ENCODE assay signal across 1 cellular context in the genomic region with DNA sequence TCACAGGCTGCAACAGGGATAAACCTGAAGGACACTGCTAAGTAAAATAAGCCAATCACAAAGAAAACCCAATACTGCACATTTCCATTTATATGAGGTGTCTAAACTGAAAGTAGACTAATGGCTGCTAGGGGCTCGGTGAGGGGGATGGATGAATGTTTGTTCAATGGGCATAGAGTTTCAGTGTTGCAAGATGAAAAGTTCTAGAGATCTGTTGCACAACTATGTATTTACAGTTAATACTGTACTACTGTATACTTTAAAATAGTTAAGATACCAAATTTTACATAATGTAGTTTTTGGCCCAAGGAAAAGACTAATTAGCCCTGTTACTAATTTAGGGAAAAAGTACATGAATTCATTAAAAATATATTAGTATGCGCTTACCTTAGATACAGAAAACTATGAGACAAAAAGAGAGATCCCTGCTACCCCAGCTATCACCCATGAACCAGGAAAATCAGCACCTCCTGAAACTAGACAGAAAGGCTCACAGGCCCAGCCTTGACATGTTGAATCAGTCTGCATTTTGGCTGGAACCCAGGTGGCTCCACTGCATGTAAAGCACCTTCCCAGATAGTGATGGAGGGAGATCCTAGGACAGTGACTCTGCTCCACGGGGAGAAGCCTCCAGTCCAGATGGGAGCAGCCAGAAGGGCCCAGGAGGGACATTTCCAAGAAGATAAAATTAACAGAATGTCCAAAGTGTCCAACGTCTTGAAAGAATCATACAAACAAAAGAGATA.
TF ChIP-seq lines count a peak whose summit lies in the region.

No MANE protein-coding gene starts in this region.

TF ChIP-seq in K562, 482 proteins besides CTCF, POLR2A, EP300 and RAD21:
- TF ChIP-seq CEBPB (tag; IDR thresholded peaks at IDR 0.05) (0 out of 2 replicates have a peak, but pooled peaks have one; percentile 19), GABPB2 (CRISPR knock-in tag; conservative IDR thresholded peaks at IDR 0.05) (no peak)
